ENCODE assay signal across 13 cellular contexts in genomic region chr6:35401514-35401913, GRCh38. TPM values are rescaled to one million over a fixed set of nuclear protein-coding genes. Genes with fewer than 3 reads are reported as not detected.
DNase-seq lines count a peak whose midpoint lies in the region; ATAC-seq, FAIRE-seq and TF ChIP-seq lines count a peak whose summit lies in the region.
"Had no signal": no experiment of that assay in that cellular context is flagged by ENCODE, and none has a peak within 500 bp of the region (broad histone marks: within the 10 kb centered on the region; RNA-seq: fewer than 3 reads in every experiment).

No MANE protein-coding gene starts in this region.

- no peak overlapping the region for H4K8ac ChIP-seq in H9 (replicated peaks; ENCODE audit: insufficient read length, low read depth, low read length)

- H4K20me1 ChIP-seq in H9 (ENCODE audit: control insufficient read depth, insufficient read depth, insufficient read length) (no peaks in the 10 kb centered on the region), GM12878 (ENCODE audit: control insufficient read depth, insufficient read depth) (no peaks in the 10 kb centered on the region; the same call in 1 of the 2 replicates)

- no peak overlapping the region for H3T11ph ChIP-seq in H9 (ENCODE audit: low read length)

- H3K27me3 Mint-ChIP-seq in CD4-positive, CD25-positive, alpha-beta regulatory T cell = no peaks in the 10 kb centered on the region
- peaks cover 2% of the 10 kb centered on the region; the same call in 1 of the 2 replicates for H3K27me3 Mint-ChIP-seq in H9 (ENCODE audit: low read depth)
- H3K27me3 Mint-ChIP-seq in naive thymus-derived CD8-positive, alpha-beta T cell = no peaks in the 10 kb centered on the region
- H3K27me3 Mint-ChIP-seq: progenitor cell of endocrine pancreas had no signal

- TF ChIP-seq CTCF in H9 (conservative IDR thresholded peaks at IDR 0.05) (no peak), GM12878 (IDR thresholded peaks at IDR 0.05 in 2 of 3, conservative IDR thresholded peaks at IDR 0.05 in 1 of 3; ENCODE audit: control insufficient read depth in 2 of 3, extremely low read depth in 1 of 3, insufficient read depth in 1 of 3, low read depth in 3 of 3, low read length in 3 of 3) (no peak)

- H3K9me3 ChIP-seq in CD4-positive, CD25-positive, alpha-beta regulatory T cell (ENCODE audit: control insufficient read depth in 2 of 2, low read length in 2 of 2) = no peaks in the 10 kb centered on the region
- H3K9me3 ChIP-seq in H9 (ENCODE audit: control insufficient read depth, low read depth, low read length) = no peaks in the 10 kb centered on the region
- no peaks in the 10 kb centered on the region for H3K9me3 ChIP-seq in GM12878 (replicated peaks; ENCODE audit: control insufficient read depth, insufficient read depth, low read length)
- H3K9me3 ChIP-seq: transverse colon had no signal

- H3K36me3 Mint-ChIP-seq in CD4-positive, CD25-positive, alpha-beta regulatory T cell = peaks cover 15% of the 10 kb centered on the region
- peaks cover 4 to 8% (median 5%) of the 10 kb centered on the region in 3 experiments; a peak in 4 of 7 replicates for H3K36me3 Mint-ChIP-seq in H9 (ENCODE audit: insufficient read depth in 1 of 3, low read depth in 3 of 3)
- peaks cover 0 to 14% (median 0%) of the 10 kb centered on the region in 3 donors for H3K36me3 Mint-ChIP-seq in naive thymus-derived CD8-positive, alpha-beta T cell

- H2BK12ac ChIP-seq in H9 (ENCODE audit: insufficient read length, low read depth, low read length) = no peak overlapping the region

- H3K4me2 ChIP-seq in H9 (ENCODE audit: insufficient read depth, insufficient read length, low read length) = no peak overlapping the region
- peak overlapping the region; percentile 63 for H3K4me2 ChIP-seq in GM12878 (ENCODE audit: control insufficient read depth, insufficient read depth)

- TF ChIP-seq POLR2A in GM12878 (IDR thresholded peaks at IDR 0.05; ENCODE audit: low read depth, low read length) = no peak

- H3K4me3 ChIP-seq in CD4-positive, CD25-positive, alpha-beta regulatory T cell (ENCODE audit: low read depth, low read length) = no peak overlapping the region
- H3K4me3 ChIP-seq in GM12878 = peak overlapping the region; percentile 48; the same call in 1 of the 2 replicates
- H3K4me3 ChIP-seq: dorsolateral prefrontal cortex, transverse colon had no signal

- no peak overlapping the region for H4K5ac ChIP-seq in H9 (ENCODE audit: insufficient read length, low read depth, low read length)

- CTCF ChIA-PET in GM12878 (lab: Yijun Ruan, JAX) = interaction anchor here (0.7 to 2.0 kb wide), 6 partner anchors 14 to 73 kb away, joined by 3 to 11 read pairs (median 4); partner anchors contain the start of gene RPL10A

- ATAC-seq in CD4-positive, CD25-positive, alpha-beta regulatory T cell (ENCODE audit: low read depth in 2 of 2) = no peak
- ATAC-seq in GM12878 (no peak; the same call in 1 of the 3 replicates), GM21360 (IDR thresholded peaks at IDR 0.05; ENCODE audit: unreplicated experiment) (no peak)
- ATAC-seq in naive thymus-derived CD8-positive, alpha-beta T cell = no peak
- ATAC-seq: activated CD4-positive, CD25-positive, alpha-beta regulatory T cell treated with anti-CD3 and anti-CD28 coated beads, Interleukin-2, amount 50 U/mL, for 24 hours had no signal

- no peak overlapping the region for H3K27ac ChIP-seq in CD4-positive, CD25-positive, alpha-beta regulatory T cell (ENCODE audit: insufficient read depth, low read length, poor library complexity, severe bottlenecking)
- H3K27ac ChIP-seq in H9 (ENCODE audit: insufficient read length, low read depth, low read length) = no peak overlapping the region
- H3K27ac ChIP-seq in GM12878 (ENCODE audit: control insufficient read depth, insufficient read depth) = peak overlapping the region; percentile 5
- H3K27ac ChIP-seq: dorsolateral prefrontal cortex, transverse colon had no signal

- H2AFZ ChIP-seq in H9 (ENCODE audit: low read length) (no peak overlapping the region), GM12878 (ENCODE audit: control insufficient read depth, low read depth, low read length) (no peak overlapping the region)

- RAD21 ChIA-PET in GM12878 (lab: Charles Lee; ENCODE audit: unreplicated experiment) = interaction anchor here (0.8 to 1.6 kb wide), 5 partner anchors 46 to 58 kb away, joined by 3 to 11 read pairs (median 7); partner anchors contain the start of genes FANCE and PPARD

- no TSS peak for BruUV-seq in GM12878 (replicated peaks; lab: Mats Ljungman, UMichigan)

- TF ChIP-seq RAD21 in GM12878 (IDR thresholded peaks at IDR 0.05; ENCODE audit: insufficient read depth, low read depth, low read length) = no peak

- intact Hi-C loops in GM12878 (cut with micrococcal nuclease; ENCODE audit: unreplicated experiment) = no loop called here

- POLR2A ChIA-PET in GM12878 (lab: Charles Lee) = interaction anchor here (0.7 to 1.5 kb wide), 5 partner anchors 12 to 817 kb away, joined by 3 to 5 read pairs (median 3); no protein-coding TSS in a partner anchor
- POLR2A ChIA-PET in naive thymus-derived CD8-positive, alpha-beta T cell (lab: Charles Lee) = no interaction called here

- in situ Hi-C loops in GM12878 (cut with MboI) = no loop called here

- H2BK5ac ChIP-seq in H9 (ENCODE audit: insufficient read length, low read length) = no peak overlapping the region

- H2BK15ac ChIP-seq in H9 (ENCODE audit: low read depth, low read length) = no peak overlapping the region

- no peak overlapping the region for H3K56ac ChIP-seq in H9 (ENCODE audit: insufficient read length, low read depth, low read length)

- no peak overlapping the region for H3K4ac ChIP-seq in H9 (ENCODE audit: low read depth, low read length)

- H3K23me2 ChIP-seq in H9 (ENCODE audit: insufficient read length, low read depth, low read length, poor library complexity, severe bottlenecking) = no peaks in the 10 kb centered on the region

- no peak overlapping the region for H2AK5ac ChIP-seq in H9 (ENCODE audit: insufficient read length, low read length)

- H3K36me3 ChIP-seq in CD4-positive, CD25-positive, alpha-beta regulatory T cell (ENCODE audit: control insufficient read depth, insufficient read depth, low read length) = no peaks in the 10 kb centered on the region
- H3K36me3 ChIP-seq in GM12878 (ENCODE audit: control insufficient read depth in 2 of 2, insufficient read depth in 2 of 2, low read length in 1 of 2) = no peaks in the 10 kb centered on the region; a peak in 1 of 4 replicates
- H3K36me3 ChIP-seq: transverse colon had no signal

- no peak overlapping the region for H2BK120ac ChIP-seq in H9 (ENCODE audit: low read depth, low read length, poor library complexity, severe bottlenecking)

- H3K79me2 ChIP-seq in H9 (ENCODE audit: insufficient read depth, low read length) (no peaks in the 10 kb centered on the region; the same call in 1 of the 2 replicates), GM12878 (ENCODE audit: control insufficient read depth, insufficient read depth, low read length) (no peaks in the 10 kb centered on the region)

- DNase-seq in CD4-positive, CD25-positive, alpha-beta regulatory T cell = no peak
- DNase-seq in H9 (no peak), GM12878 (ENCODE audit: low read depth, low spot score) (no peak), HK-2 (ENCODE audit: unreplicated experiment) (no peak)
- DNase-seq in naive thymus-derived CD8-positive, alpha-beta T cell = no peak
- DNase-seq in stimulated activated CD4-positive, alpha-beta T cell treated with anti-CD3 and anti-CD28 coated beads, Interleukin-2, amount 100 ng/mL, for 48 hours = no peak
- DNase-seq: activated T-cell treated with anti-CD3 and anti-CD28 coated beads, Interleukin-2, amount 50 U/mL, for 48 hours; C1 segment of cervical spinal cord; dorsolateral prefrontal cortex had no signal

- no peak overlapping the region for H2BK20ac ChIP-seq in H9 (ENCODE audit: low read depth, low read length, poor library complexity, severe bottlenecking)

- no peaks in the 10 kb centered on the region for H3K79me1 ChIP-seq in H9 (ENCODE audit: insufficient read depth, low read depth, low read length, poor library complexity, severe bottlenecking)

- H3K18ac ChIP-seq in H9 (ENCODE audit: insufficient read length, low read depth, low read length) = no peak overlapping the region

- H3K23ac ChIP-seq in H9 (ENCODE audit: insufficient read length, low read depth, low read length) = no peak overlapping the region

- H3K27ac Mint-ChIP-seq in CD4-positive, CD25-positive, alpha-beta regulatory T cell = peak overlapping the region in 2 of 3 donors; percentile 32 to 85
- peak overlapping the region in 2 of 3 experiments; percentile 4 to 91; a peak in 3 of 7 replicates for H3K27ac Mint-ChIP-seq in H9
- H3K27ac Mint-ChIP-seq in naive thymus-derived CD8-positive, alpha-beta T cell = peak overlapping the region in 8 of 10 donors; percentile 41 to 88 (median 70)

- H3K9ac ChIP-seq in H9 (ENCODE audit: extremely low read depth, insufficient read length, low read length) = no peak overlapping the region
- no peak overlapping the region for H3K9ac ChIP-seq in GM12878 (ENCODE audit: control insufficient read depth, insufficient read depth, low read length)

- no peak overlapping the region for H4K91ac ChIP-seq in H9 (ENCODE audit: insufficient read length, low read depth, low read length)

- WGBS in H9 (ENCODE audit: extremely low coverage, insufficient read length, low lambda C conversion rate) = no CpG with 5 or more reads among the region's 5 CpGs
- 87% methylated on average over 5 of the region's 5 CpGs for WGBS in GM12878 (ENCODE audit: insufficient coverage, insufficient replicate concordance, low lambda C conversion rate, missing lambda C conversion rate)

- SMC1A ChIA-PET in GM12878 (lab: Charles Lee; ENCODE audit: uncharacterized antibody, unreplicated experiment) = interaction anchor here (0.6 to 1.8 kb wide), 8 partner anchors 33 to 102 kb away, joined by 3 to 16 read pairs (median 3); partner anchors contain the start of gene PPARD

- no peak for FAIRE-seq in GM12878 (lab: Jason Lieb, UNC)

- no peak overlapping the region for H3K4me3 Mint-ChIP-seq in CD4-positive, CD25-positive, alpha-beta regulatory T cell
- no peak overlapping the region for H3K4me3 Mint-ChIP-seq in H9
- H3K4me3 Mint-ChIP-seq in naive thymus-derived CD8-positive, alpha-beta T cell = no peak overlapping the region

- no peaks in the 10 kb centered on the region for H3K4me1 ChIP-seq in CD4-positive, CD25-positive, alpha-beta regulatory T cell (ENCODE audit: control insufficient read depth, insufficient read depth, low read length, poor library complexity, severe bottlenecking)
- H3K4me1 ChIP-seq in H9 (ENCODE audit: insufficient read depth, low read length) (peaks cover 11% of the 10 kb centered on the region), GM12878 (ENCODE audit: control insufficient read depth, insufficient read depth, low read length) (peaks cover 22% of the 10 kb centered on the region)

- TF ChIP-seq EP300 in GM12878 (IDR thresholded peaks at IDR 0.05; ENCODE audit: borderline replicate concordance in 1 of 2, control insufficient read depth in 1 of 2, low read depth in 2 of 2, low read length in 2 of 2) = no peak

- peaks cover 9 to 25% (median 15%) of the 10 kb centered on the region in 4 donors for H3K4me1 Mint-ChIP-seq in CD4-positive, CD25-positive, alpha-beta regulatory T cell
- peaks cover 18 to 25% of the 10 kb centered on the region in 2 experiments for H3K4me1 Mint-ChIP-seq in H9
- peaks cover 20 to 48% (median 41%) of the 10 kb centered on the region in 4 donors for H3K4me1 Mint-ChIP-seq in naive thymus-derived CD8-positive, alpha-beta T cell

- no peaks in the 10 kb centered on the region for H3K27me3 ChIP-seq in CD4-positive, CD25-positive, alpha-beta regulatory T cell (ENCODE audit: control insufficient read depth, insufficient read depth, low read length)
- H3K27me3 ChIP-seq in H9 (ENCODE audit: insufficient read depth, low read length) (no peaks in the 10 kb centered on the region), GM12878 (replicated peaks in 1 of 2; ENCODE audit: control insufficient read depth in 2 of 2, insufficient read depth in 2 of 2, low read length in 1 of 2) (no peaks in the 10 kb centered on the region)
- H3K27me3 ChIP-seq: dorsolateral prefrontal cortex, transverse colon had no signal

- no peak overlapping the region for H3K14ac ChIP-seq in H9 (ENCODE audit: insufficient read depth, low read length)

- H3K9me3 Mint-ChIP-seq in CD4-positive, CD25-positive, alpha-beta regulatory T cell = peaks cover 0 to 2% (median 0%) of the 10 kb centered on the region in 7 donors
- no peaks in the 10 kb centered on the region for H3K9me3 Mint-ChIP-seq in H9
- H3K9me3 Mint-ChIP-seq in naive thymus-derived CD8-positive, alpha-beta T cell = no peaks in the 10 kb centered on the region

RNA-seq across cellular contexts. Expression of gene FANCE, which starts 50.6 kb away (rescaled TPM):
- 5.5 TPM for total RNA-seq in CD4-positive, CD25-positive, alpha-beta regulatory T cell
- polyA plus RNA-seq in CD4-positive, CD25-positive, alpha-beta regulatory T cell = 1 to 10 TPM; 4.8 to 6.6 (median 5.2) TPM
- total RNA-seq in H9 (2021) = 8.4 and 10.9 TPM in 2 replicates
- total RNA-seq in GM12878 (2013; cell fraction: nucleolus; rRNA removed) = 3.8 and 4.1 TPM in 2 replicates
- 13.0 and 13.3 TPM in 2 replicates for total RNA-seq in GM12878 (2014; rRNA removed)
- 7.9 and 9.1 TPM in 2 replicates for total RNA-seq in GM12878 (2014; rRNA removed; fragmentation: Illumina TruSeq; extraction: Trizol)
- 11.3 and 12.8 TPM in 2 replicates for total RNA-seq in GM12878 (2021)
- polyA plus RNA-seq in GM12878 (2011; ENCODE audit: low read depth) = 2.1 TPM
- polyA plus RNA-seq in GM12878 (2011; rRNA removed) = 6.0 and 8.1 TPM in 2 replicates
- polyA plus RNA-seq in GM12878 (2011; cell fraction: cytosol; rRNA removed) = 8.8 and 11.1 TPM in 2 replicates
- 6.7 and 8.0 TPM in 2 replicates for polyA plus RNA-seq in GM12878 (2011; cell fraction: nucleus; rRNA removed)
- polyA plus RNA-seq in GM12878 (2012) = 3.1 and 3.3 TPM in 2 replicates
- polyA plus RNA-seq in GM12878 (2014; fragmentation: Illumina TruSeq; extraction: Trizol) = 7.3 and 8.1 TPM in 2 replicates
- polyA plus RNA-seq in GM12878 (2014; fragmentation: Nextera tagmentation; extraction: Ambion mirVana) = 1 to 10 TPM; 3.0 to 3.7 TPM
- polyA plus RNA-seq in GM12878 (2014; rRNA removed) = 9.2 and 10.6 TPM in 2 replicates
- polyA plus RNA-seq in GM12878 (2016; fragmentation: Nextera tagmentation; extraction: Ambion mirVana) = 1 to 10 TPM; 3.5 to 7.6 TPM
- 7.1 and 10.3 TPM in 2 replicates for polyA minus RNA-seq in GM12878 (2011; rRNA and poly(A)+ RNA removed)
- polyA minus RNA-seq in GM12878 (2011; cell fraction: cytosol; rRNA and poly(A)+ RNA removed) = 4.4 and 5.5 TPM in 2 replicates
- polyA minus RNA-seq in GM12878 (2011; cell fraction: nucleus; rRNA and poly(A)+ RNA removed) = 1.6 and 2.6 TPM in 2 replicates
- total RNA-seq in naive thymus-derived CD8-positive, alpha-beta T cell = 1 to 10 TPM; 9.0 to 9.3 TPM
- polyA plus RNA-seq in naive thymus-derived CD8-positive, alpha-beta T cell = 1 to 10 TPM; 3.2 to 5.5 (median 3.3) TPM

RNA-seq across cellular contexts. Expression of gene PPARD, which starts 59.2 kb away (rescaled TPM):
- 37.3 TPM for total RNA-seq in CD4-positive, CD25-positive, alpha-beta regulatory T cell
- 1 to 10 TPM; 3.8 to 6.6 (median 5.1) TPM for polyA plus RNA-seq in CD4-positive, CD25-positive, alpha-beta regulatory T cell
- total RNA-seq in H9 (2021) (11.7 and 13.9 TPM in 2 replicates), GM12878 (2014; rRNA removed) (4.5 and 4.9 TPM in 2 replicates), GM12878 (2014; rRNA removed; fragmentation: Illumina TruSeq; extraction: Trizol) (2.8 and 3.2 TPM in 2 replicates), GM12878 (2021) (12.2 and 12.3 TPM in 2 replicates)
- total RNA-seq in GM12878 (2013; cell fraction: nucleolus; rRNA removed) = 6.0 and 6.6 TPM in 2 replicates
- polyA plus RNA-seq in GM12878 (2011; ENCODE audit: low read depth) = 3.6 TPM
- polyA plus RNA-seq in GM12878 (2011; rRNA removed) (3.3 and 5.7 TPM in 2 replicates), GM12878 (2014; fragmentation: Illumina TruSeq; extraction: Trizol) (3.1 and 7.9 TPM in 2 replicates), GM12878 (2014; fragmentation: Nextera tagmentation; extraction: Ambion mirVana) (under 1 TPM; 0.05 to 0.38 TPM), GM12878 (2014; rRNA removed) (12.6 and 14.5 TPM in 2 replicates), GM12878 (2016; fragmentation: Nextera tagmentation; extraction: Ambion mirVana) (1 to 10 TPM; 7.7 to 8.6 TPM)
- 7.8 and 10.6 TPM in 2 replicates for polyA plus RNA-seq in GM12878 (2011; cell fraction: cytosol; rRNA removed)
- 15.9 and 17.3 TPM in 2 replicates for polyA plus RNA-seq in GM12878 (2011; cell fraction: nucleus; rRNA removed)
- 6.9 and 8.9 TPM in 2 replicates for polyA plus RNA-seq in GM12878 (2012)
- polyA minus RNA-seq in GM12878 (2011; rRNA and poly(A)+ RNA removed) = 4.5 and 7.5 TPM in 2 replicates
- 3.2 and 3.7 TPM in 2 replicates for polyA minus RNA-seq in GM12878 (2011; cell fraction: cytosol; rRNA and poly(A)+ RNA removed)
- 2.3 and 3.5 TPM in 2 replicates for polyA minus RNA-seq in GM12878 (2011; cell fraction: nucleus; rRNA and poly(A)+ RNA removed)
- 10 to 100 TPM; 48.7 to 50.6 TPM for total RNA-seq in naive thymus-derived CD8-positive, alpha-beta T cell
- polyA plus RNA-seq in naive thymus-derived CD8-positive, alpha-beta T cell = 10 to 100 TPM in 1 of 3 donors, 1 to 10 TPM in 2; 1.9 to 14.3 (median 5.5) TPM
